Comparison of ENCODE assay signal across 8 cellular contexts in the genomic region with DNA sequence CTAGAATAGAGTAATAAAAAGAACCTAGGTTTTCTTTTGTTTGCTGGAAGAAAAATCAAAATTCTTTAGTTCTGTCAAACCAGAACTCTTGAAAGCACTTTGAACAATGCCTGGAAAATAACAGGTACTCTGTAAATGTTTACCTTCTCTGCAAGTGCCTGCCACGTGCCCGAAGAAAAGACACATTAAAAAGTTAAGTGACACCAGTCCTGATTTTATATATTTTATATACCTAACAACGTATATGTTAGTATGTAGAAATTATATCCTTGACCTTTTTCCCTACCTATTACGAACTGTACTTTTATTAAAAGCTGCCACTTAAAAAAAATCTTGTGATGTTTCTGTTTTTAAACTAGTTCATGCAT. TPM values are rescaled to one million over a fixed set of nuclear protein-coding genes. Genes with fewer than 3 reads are reported as not detected.
DNase-seq lines count a peak whose midpoint lies in the region; ATAC-seq and TF ChIP-seq lines count a peak whose summit lies in the region.

No MANE protein-coding gene starts in this region.

- peaks cover 66% of the 10 kb centered on the region for H3K79me2 ChIP-seq in DOHH2 (ENCODE audit: control insufficient read depth, low read length)

- H3K9me2 ChIP-seq in DOHH2 (replicated peaks; ENCODE audit: control insufficient read depth, low read length): no peaks in the 10 kb centered on the region

- no peaks in the 10 kb centered on the region for H3K27me3 Mint-ChIP-seq in effector memory CD8-positive, alpha-beta T cell

- H3K9me3 ChIP-seq in DOHH2 (ENCODE audit: control insufficient read depth, insufficient read depth, low read length) (no peaks in the 10 kb centered on the region), ovary (no peaks in the 10 kb centered on the region)

- TF ChIP-seq EP300 in ovary (IDR thresholded peaks at IDR 0.05): no peak

- H3K27ac ChIP-seq in DOHH2 (ENCODE audit: low read depth, low read length) (peak overlapping the region; percentile 91), ovary (peak overlapping the region in 1 of 2 donors; percentile 91)

- H3K27me3 ChIP-seq in DOHH2 (ENCODE audit: control insufficient read depth, low read length) (no peaks in the 10 kb centered on the region), ovary (no peaks in the 10 kb centered on the region)

- peaks cover 22% of the 10 kb centered on the region for H3K36me3 Mint-ChIP-seq in effector memory CD8-positive, alpha-beta T cell (ENCODE audit: insufficient read depth)

- peaks cover 15 to 44% of the 10 kb centered on the region in 2 donors for H3K4me1 Mint-ChIP-seq in effector memory CD8-positive, alpha-beta T cell (ENCODE audit: low read depth in 2 of 2)

- ATAC-seq in effector memory CD8-positive, alpha-beta T cell (replicated peaks): no peak
- ATAC-seq in GM19452 (IDR thresholded peaks at IDR 0.05; ENCODE audit: unreplicated experiment) (no peak), GM18502 (IDR thresholded peaks at IDR 0.05; ENCODE audit: poor library complexity, unreplicated experiment) (no peak)

- H3K27ac Mint-ChIP-seq in effector memory CD8-positive, alpha-beta T cell: peak overlapping the region; percentile 100

- intact Hi-C loops in ovary (cut with DNase I): loop anchor here in 1 of 4 donors (10.0 kb wide), 1 partner anchor 90 kb away; a partner anchor contains a TSS

- H3K4me1 ChIP-seq in DOHH2 (ENCODE audit: control insufficient read depth, low read length): peaks cover 27% of the 10 kb centered on the region
- H3K4me1 ChIP-seq in ovary (ENCODE audit: insufficient read depth): peaks cover 4% of the 10 kb centered on the region

- H3K36me3 ChIP-seq in DOHH2 (ENCODE audit: control insufficient read depth, low read length): peaks cover 52% of the 10 kb centered on the region
- no peaks in the 10 kb centered on the region for H3K36me3 ChIP-seq in ovary

- no peaks in the 10 kb centered on the region for H3K9me3 Mint-ChIP-seq in effector memory CD8-positive, alpha-beta T cell

- H4K20me1 ChIP-seq in DOHH2 (ENCODE audit: control insufficient read depth, insufficient read depth, low read depth, low read length): peaks cover 14% of the 10 kb centered on the region

- TF ChIP-seq CTCF in DOHH2 (IDR thresholded peaks at IDR 0.05; ENCODE audit: low read depth, low read length, poor library complexity, severe bottlenecking) (no peak), NB4 (IDR thresholded peaks at IDR 0.05; ENCODE audit: low read depth, low read length) (no peak), ovary (IDR thresholded peaks at IDR 0.05) (no peak)

- DNase-seq in NB4 (ENCODE audit: low read depth) (no peak), ovary (no peak), glomerular visceral epithelial cell (ENCODE audit: extremely low spot score) (no peak), kidney glomerular epithelial cell (lab: John Stamatoyannopoulos, UW) (no peak)
- no peak for DNase-seq in effector memory CD8-positive, alpha-beta T cell

- TF ChIP-seq POLR2A in NB4 (IDR thresholded peaks at IDR 0.05; ENCODE audit: extremely low read depth, insufficient read length): no peak
- TF ChIP-seq POLR2A in ovary (IDR thresholded peaks at IDR 0.05): no peak

- WGBS in ovary, 3 donors: 12 to 19% (median 14%) methylated on average over 4 of the region's 4 CpGs

- H3K4me2 ChIP-seq in DOHH2 (ENCODE audit: low read length): peak overlapping the region; percentile 93

- H3K4me3 ChIP-seq in DOHH2 (ENCODE audit: low read length): peak overlapping the region; percentile 99
- H3K4me3 ChIP-seq in NB4 (ENCODE audit: low read depth, low read length): peak overlapping the region; percentile 79
- H3K4me3 ChIP-seq in ovary: peak overlapping the region; percentile 99

- peak overlapping the region; percentile 99 to 100 for H3K4me3 Mint-ChIP-seq in effector memory CD8-positive, alpha-beta T cell

- H3F3A ChIP-seq in DOHH2 (ENCODE audit: control insufficient read depth, insufficient read depth): peaks cover 6% of the 10 kb centered on the region

RNA-seq across cellular contexts. Expression of a gene that starts 1.0 kb away (rescaled TPM):
- total RNA-seq in ovary: 1 to 10 TPM; 4.0 to 7.5 (median 5.9) TPM
- 1 to 10 TPM; 3.6 to 5.7 TPM for polyA plus RNA-seq in ovary

RNA-seq across cellular contexts. Expression of a gene that starts 1.4 kb away (rescaled TPM):
- total RNA-seq in ovary: 10 to 100 TPM; 30.1 to 51.0 (median 42.5) TPM
- polyA plus RNA-seq in ovary: 10 to 100 TPM; 17.5 to 28.9 TPM

RNA-seq across cellular contexts. Expression of a gene that starts 20.8 kb away (rescaled TPM):
- total RNA-seq in ovary: 10 to 100 TPM in 5 of 7 donors, 1 to 10 TPM in 2; 3.9 to 16.1 (median 11.2) TPM
- polyA plus RNA-seq in ovary: 10 to 100 TPM in 1 of 2 donors, 1 to 10 TPM in 1; 5.0 to 11.5 TPM
